ENCODE assay signal across 19 cellular contexts in genomic region chr22:39246217-39246616, GRCh38. TPM values are rescaled to one million over a fixed set of nuclear protein-coding genes. Genes with fewer than 3 reads are reported as not detected.
A peak's percentile ranks its signal among the peaks of the same experiment; 100 is the strongest.
DNase-seq lines count a peak whose midpoint lies in the region; ATAC-seq and TF ChIP-seq lines count a peak whose summit lies in the region.
"Had no signal": no experiment of that assay in that cellular context is flagged by ENCODE, and none has a peak within 500 bp of the region (broad histone marks: within the 10 kb centered on the region; RNA-seq: fewer than 3 reads in every experiment).

No MANE protein-coding gene starts in this region.

- H2AFZ ChIP-seq in parathyroid adenoma: no peak overlapping the region
- H2AFZ ChIP-seq: GM23248 had no signal

- peak overlapping the region in 2 of 4 donors; percentile 64 to 87 for H3K4me3 Mint-ChIP-seq in CD4-positive, CD25-positive, alpha-beta regulatory T cell

- H3K27me3 ChIP-seq in CD4-positive, CD25-positive, alpha-beta regulatory T cell (ENCODE audit: control insufficient read depth, insufficient read depth, low read length): peaks cover 9% of the 10 kb centered on the region
- H3K27me3 ChIP-seq in parathyroid adenoma (ENCODE audit: control insufficient read depth, insufficient read depth, low read length): no peaks in the 10 kb centered on the region

- no peak overlapping the region for H3K27ac ChIP-seq in CD4-positive, CD25-positive, alpha-beta regulatory T cell (ENCODE audit: insufficient read depth, low read length, poor library complexity, severe bottlenecking)
- H3K27ac ChIP-seq in HEK293 (ENCODE audit: extremely low read depth, low read depth, low read length): no peak overlapping the region
- peak overlapping the region; percentile 58 for H3K27ac ChIP-seq in caudate nucleus (ENCODE audit: low read depth, low read length)
- H3K27ac ChIP-seq in parathyroid adenoma: peak overlapping the region; percentile 36
- H3K27ac ChIP-seq: GM23248 had no signal

- H3K36me3 Mint-ChIP-seq in CD4-positive, CD25-positive, alpha-beta regulatory T cell: no peaks in the 10 kb centered on the region

- no peaks in the 10 kb centered on the region for H3K36me3 ChIP-seq in CD4-positive, CD25-positive, alpha-beta regulatory T cell (ENCODE audit: control insufficient read depth, insufficient read depth, low read length)
- H3K36me3 ChIP-seq in HEK293 (ENCODE audit: control insufficient read depth in 2 of 2, insufficient read depth in 1 of 2, low read length in 2 of 2) (no peaks in the 10 kb centered on the region), parathyroid adenoma (ENCODE audit: control insufficient read depth, insufficient read depth, low read length) (no peaks in the 10 kb centered on the region)

- no peaks in the 10 kb centered on the region for H3K9me3 ChIP-seq in CD4-positive, CD25-positive, alpha-beta regulatory T cell (ENCODE audit: control insufficient read depth in 2 of 2, low read length in 2 of 2)
- H3K9me3 ChIP-seq in HEK293 (ENCODE audit: control insufficient read depth, insufficient read depth, low read depth, low read length) (no peaks in the 10 kb centered on the region), parathyroid adenoma (ENCODE audit: control insufficient read depth, low read length) (no peaks in the 10 kb centered on the region)
- H3K9me3 ChIP-seq: A549 had no signal

- POLR2A ChIA-PET in HEK293 (lab: Yijun Ruan, JAX): interaction anchor here (1.6 to 5.4 kb wide), 2 partner anchors 53 to 73 kb away, joined by 3 to 26 read pairs; partner anchors contain the start of gene RPL3

- H3K4me1 Mint-ChIP-seq in CD4-positive, CD25-positive, alpha-beta regulatory T cell: peaks cover 0 to 33% (median 7%) of the 10 kb centered on the region in 4 donors

- H3K27ac Mint-ChIP-seq in CD4-positive, CD25-positive, alpha-beta regulatory T cell: peak overlapping the region in 2 of 3 donors; percentile 53 to 80

- peaks cover 44% of the 10 kb centered on the region for H3K27me3 Mint-ChIP-seq in CD4-positive, CD25-positive, alpha-beta regulatory T cell

- CTCF ChIA-PET in HEK293 (lab: Yijun Ruan, JAX): interaction anchor here (0.6 to 2.4 kb wide), 5 partner anchors 19 to 625 kb away, joined by 3 to 12 read pairs (median 3); no protein-coding TSS in a partner anchor

- no peak for ATAC-seq in CD4-positive, CD25-positive, alpha-beta regulatory T cell (ENCODE audit: low read depth in 2 of 2)
- ATAC-seq in GM18502 (IDR thresholded peaks at IDR 0.05; ENCODE audit: poor library complexity, unreplicated experiment) (no peak), GM18520 (IDR thresholded peaks at IDR 0.05; ENCODE audit: unreplicated experiment) (no peak)
- ATAC-seq: A549 had no signal

- no peaks in the 10 kb centered on the region for H3K79me2 ChIP-seq in parathyroid adenoma

- no peak overlapping the region for H3K9ac ChIP-seq in parathyroid adenoma
- H3K9ac ChIP-seq: GM23248 had no signal

- TF ChIP-seq CTCF in HEK293 (tag by site-specific recombination; IDR thresholded peaks at IDR 0.05) (no peak), parathyroid adenoma (IDR thresholded peaks at IDR 0.05) (no peak)

- no peak for DNase-seq in CD4-positive, CD25-positive, alpha-beta regulatory T cell
- no peak for DNase-seq in caudate nucleus (lab: John Stamatoyannopoulos, UW)
- no peak for DNase-seq in amniotic stem cell (lab: John Stamatoyannopoulos, UW)
- DNase-seq: C1 segment of cervical spinal cord, DMS79, GM23248, HCEC 1CT, Kasumi-1, MM.1S, NCI-H1105, NCI-H1694 treated with DMSO at 0.1 percent for 48 hours, NCI-H2107, NCI-H2227 treated with DMSO at 0.1 percent for 48 hours, NCI-H524 had no signal

- H3K9me3 Mint-ChIP-seq in CD4-positive, CD25-positive, alpha-beta regulatory T cell: peaks cover 0 to 2% (median 0%) of the 10 kb centered on the region in 7 donors

- no peak overlapping the region for H3K4me3 ChIP-seq in CD4-positive, CD25-positive, alpha-beta regulatory T cell (ENCODE audit: low read depth, low read length)
- H3K4me3 ChIP-seq in HEK293 (ENCODE audit: low read depth, low read length) (no peak overlapping the region), parathyroid adenoma (ENCODE audit: low read depth, low read length) (no peak overlapping the region)
- H3K4me3 ChIP-seq: A549, GM23248 had no signal

- no peak overlapping the region for H3K4me2 ChIP-seq in parathyroid adenoma (ENCODE audit: low read length)
- H3K4me2 ChIP-seq: A549 had no signal

- peaks cover 24% of the 10 kb centered on the region for H3K4me1 ChIP-seq in CD4-positive, CD25-positive, alpha-beta regulatory T cell (ENCODE audit: control insufficient read depth, insufficient read depth, low read length, poor library complexity, severe bottlenecking)
- H3K4me1 ChIP-seq in HEK293 (ENCODE audit: control insufficient read depth, insufficient read depth, low read length) (peaks cover 13% of the 10 kb centered on the region), parathyroid adenoma (peaks cover 6% of the 10 kb centered on the region)

TF ChIP-seq in HEK293, 187 proteins besides CTCF, POLR2A, EP300 and RAD21:
- TF ChIP-seq ZNF121 (tag by site-specific recombination; IDR thresholded peaks at IDR 0.05) (peak; percentile 94), ZNF473 (tag by site-specific recombination; IDR thresholded peaks at IDR 0.05) (no peak), ZNF157 (tag by site-specific recombination; IDR thresholded peaks at IDR 0.05) (no peak), ZBTB7A (tag by site-specific recombination; IDR thresholded peaks at IDR 0.05; ENCODE audit: low read depth) (no peak)

RNA-seq across cellular contexts. Expression of gene PDGFB, which starts 1.4 kb away (rescaled TPM):
- total RNA-seq in CD4-positive, CD25-positive, alpha-beta regulatory T cell: 1.7 TPM
- 1 to 10 TPM in 3 of 4 donors, under 1 TPM in 1; 0.63 to 6.3 (median 4.7) TPM for polyA plus RNA-seq in CD4-positive, CD25-positive, alpha-beta regulatory T cell
- total RNA-seq: GM23248 had no signal

Comparison
In these comparisons a context has a peak if more than half of its experiments do, and no peak if none do; other contexts are left out.
1. H3K27ac ChIP-seq: peak in caudate nucleus (single experiment) and parathyroid adenoma (single experiment); none in CD4-positive, CD25-positive, alpha-beta regulatory T cell (single experiment) and HEK293 (single experiment).